In genomic region chr2:219409619-219410018, GRCh38 we compare ENCODE assay signal across 19 cellular contexts. TPM values are rescaled to one million over a fixed set of nuclear protein-coding genes. Genes with fewer than 3 reads are reported as not detected.
DNase-seq lines count a peak whose midpoint lies in the region; ATAC-seq and TF ChIP-seq lines count a peak whose summit lies in the region.
"Had no signal": no experiment of that assay in that cellular context is flagged by ENCODE, and none has a peak within 500 bp of the region (broad histone marks: within the 10 kb centered on the region; RNA-seq: fewer than 3 reads in every experiment).

No MANE protein-coding gene starts in this region.

- DNase-seq in heart left ventricle (no peak), Right ventricle myocardium superior (no peak), posterior vena cava (ENCODE audit: low spot score) (peak; percentile 55), uterus (peak in 1 of 2 donors; percentile 25), DMS153 treated with DMSO at 0.1 percent for 48 hours (lab: John Stamatoyannopoulos, UW; ENCODE audit: unreplicated experiment) (no peak), UCSD-AML1 (lab: John Stamatoyannopoulos, UW; ENCODE audit: unreplicated experiment) (no peak)
- DNase-seq in activated CD8-positive, alpha-beta memory T cell treated with anti-CD3 and anti-CD28 coated beads, Interleukin-2, amount 50 U/mL, for 4 hours = no peak
- DNase-seq: DMS153; NCI-H1092; NCI-H1694; NCI-H2107; NCI-H345; NCI-H69; NK-92 treated with Interleukin-12 subunit alpha and Interleukin-12 subunit beta, amount 100 ng/mL, for 24 hours; PC-9 had no signal

- no peak for ATAC-seq in heart left ventricle
- ATAC-seq in Right ventricle myocardium superior (ENCODE audit: poor library complexity) = no peak
- ATAC-seq in gastroesophageal sphincter = no peak

- no peak overlapping the region for H3K4me3 ChIP-seq in heart left ventricle
- H3K4me3 ChIP-seq in gastroesophageal sphincter = no peak overlapping the region
- no peak overlapping the region for H3K4me3 ChIP-seq in uterus
- H3K4me3 ChIP-seq: PC-9 had no signal

- intact Hi-C loops in heart left ventricle (cut with DNase I) = loop anchor here in 3 of 10 donors (10.0 kb wide), 3 partner anchors 45 to 215 kb away; partner anchors contain the start of gene SLC4A3 (in 1 of the 3)
- intact Hi-C loops in Right ventricle myocardium superior (cut with DNase I) = no loop called here
- intact Hi-C loops in posterior vena cava (cut with DNase I) = loop anchor here in 1 of 2 donors (10.0 kb wide), 1 partner anchor 65 kb away; no protein-coding TSS in a partner anchor
- intact Hi-C loops in uterus (cut with DNase I; ENCODE audit: low total_unique reads) = no loop called here

- no peak for TF ChIP-seq EP300 in gastroesophageal sphincter (IDR thresholded peaks at IDR 0.05)

- no peaks in the 10 kb centered on the region for H3K36me3 ChIP-seq in heart left ventricle
- H3K36me3 ChIP-seq in gastroesophageal sphincter = no peaks in the 10 kb centered on the region
- H3K36me3 ChIP-seq in uterus = no peaks in the 10 kb centered on the region

- no peaks in the 10 kb centered on the region for H3K27me3 ChIP-seq in heart left ventricle
- H3K27me3 ChIP-seq in gastroesophageal sphincter = no peaks in the 10 kb centered on the region
- no peaks in the 10 kb centered on the region for H3K27me3 ChIP-seq in uterus

- WGBS in heart left ventricle, 4 donors = 83 to 91% (median 89%) methylated on average over 5 of the region's 5 CpGs
- 88% methylated on average over 1 of the region's 5 CpGs; no CpG with 5 or more reads in 1 of the 2 donors for WGBS in gastroesophageal sphincter (ENCODE audit: low coverage in 1 of 2), 2 donors

- peaks cover 0 to 47% (median 13%) of the 10 kb centered on the region in 12 donors for H3K4me1 ChIP-seq in heart left ventricle
- H3K4me1 ChIP-seq in gastroesophageal sphincter = peaks cover 5 to 60% (median 6%) of the 10 kb centered on the region in 3 donors
- H3K4me1 ChIP-seq in uterus = no peaks in the 10 kb centered on the region

- TF ChIP-seq POLR2A in heart left ventricle (IDR thresholded peaks at IDR 0.05) (no peak), gastroesophageal sphincter (IDR thresholded peaks at IDR 0.05) (no peak), uterus (IDR thresholded peaks at IDR 0.05) (no peak)

- H3K27ac ChIP-seq in heart left ventricle (peak overlapping the region in 10 of 12 donors; percentile 13 to 99 (median 93)), gastroesophageal sphincter (peak overlapping the region; percentile 91 to 95 (median 92)), uterus (peak overlapping the region; percentile 90 to 95)
- H3K27ac ChIP-seq: C4-2B, KMS-11, PC-9 had no signal

- TF ChIP-seq CTCF in heart left ventricle (IDR thresholded peaks at IDR 0.05) = no peak
- no peak for TF ChIP-seq CTCF in gastroesophageal sphincter (IDR thresholded peaks at IDR 0.05)
- TF ChIP-seq CTCF in uterus (IDR thresholded peaks at IDR 0.05) = no peak

- H3K9me3 ChIP-seq in heart left ventricle = peaks cover 0 to 14% (median 0%) of the 10 kb centered on the region in 12 donors
- peaks cover 0 to 4% (median 0%) of the 10 kb centered on the region in 3 donors for H3K9me3 ChIP-seq in gastroesophageal sphincter
- no peaks in the 10 kb centered on the region for H3K9me3 ChIP-seq in uterus

RNA-seq across cellular contexts. Expression of gene DES, which starts 8.6 kb away (rescaled TPM):
- total RNA-seq in heart left ventricle (over 10,000 TPM in 8 of 9 donors, 1,000 to 10,000 TPM in 1; 9,618 to 28,674 (median 17,979) TPM), Right ventricle myocardium superior (12,920 TPM), gastroesophageal sphincter (over 10,000 TPM; 10,852 to 31,720 (median 15,007) TPM), posterior vena cava (1,000 to 10,000 TPM; 6,561 to 7,652 TPM), uterus (1,000 to 10,000 TPM in 2 of 4 donors, 100 to 1,000 TPM in 2; 578 to 3,551 (median 1,628) TPM)
- over 10,000 TPM; 15,024 to 19,385 TPM for polyA plus RNA-seq in heart left ventricle
- total RNA-seq: MCF 10A, PC-9 had no signal

RNA-seq across cellular contexts. Expression of gene DNPEP, which starts 21.9 kb away (rescaled TPM):
- total RNA-seq in heart left ventricle = 100 to 1,000 TPM in 1 of 9 donors, 10 to 100 TPM in 8; 61.8 to 101 (median 73.4) TPM
- 10 to 100 TPM; 61.3 to 69.6 TPM for polyA plus RNA-seq in heart left ventricle
- 76.5 TPM for total RNA-seq in Right ventricle myocardium superior
- total RNA-seq in gastroesophageal sphincter = 10 to 100 TPM; 37.8 to 76.9 (median 59.2) TPM
- 10 to 100 TPM; 41.9 to 44.0 TPM for total RNA-seq in posterior vena cava
- total RNA-seq in uterus = 10 to 100 TPM; 35.9 to 93.7 (median 47.5) TPM

RNA-seq across cellular contexts. Expression of gene SPEG, which starts 25.0 kb away (rescaled TPM):
- total RNA-seq in heart left ventricle = 100 to 1,000 TPM in 6 of 9 donors, 10 to 100 TPM in 3; 93.6 to 150 (median 114) TPM
- 10 to 100 TPM; 64.8 to 92.2 TPM for polyA plus RNA-seq in heart left ventricle
- 103 TPM for total RNA-seq in Right ventricle myocardium superior
- 100 to 1,000 TPM in 3 of 4 donors, 10 to 100 TPM in 1; 90.2 to 307 (median 214) TPM for total RNA-seq in gastroesophageal sphincter
- total RNA-seq in posterior vena cava = 100 to 1,000 TPM; 175 to 217 TPM
- total RNA-seq in uterus = 100 to 1,000 TPM in 1 of 4 donors, 10 to 100 TPM in 3; 22.9 to 318 (median 36.1) TPM
